8 cellular contexts compared by ENCODE assay signal in genomic region chr11:30196400-30197206, GRCh38. TPM values are rescaled to one million over a fixed set of nuclear protein-coding genes. Genes with fewer than 3 reads are reported as not detected.
A peak's percentile ranks its signal among the peaks of the same experiment; 100 is the strongest.
DNase-seq lines count a peak whose midpoint lies in the region; ATAC-seq and TF ChIP-seq lines count a peak whose summit lies in the region.

No MANE protein-coding gene starts in this region.

- no peak overlapping the region for H3K4me3 Mint-ChIP-seq in CD8-positive, alpha-beta memory T cell
- no peak overlapping the region for H3K4me3 Mint-ChIP-seq in activated T-cell treated with anti-CD3 and anti-CD28 coated beads, Interleukin-2, amount 50 U/mL, for 4 hours

- no peak overlapping the region for H3K27ac Mint-ChIP-seq in CD8-positive, alpha-beta memory T cell

- H3K9me3 Mint-ChIP-seq in CD8-positive, alpha-beta memory T cell = peaks cover 0 to 2% (median 0%) of the 10 kb centered on the region in 5 donors
- H3K9me3 Mint-ChIP-seq in activated T-cell treated with anti-CD3 and anti-CD28 coated beads, Interleukin-2, amount 50 U/mL, for 4 hours = no peaks in the 10 kb centered on the region

- H3K4me2 ChIP-seq in parathyroid adenoma (ENCODE audit: low read length) = no peak overlapping the region

- CTCF ChIA-PET in CD8-positive, alpha-beta memory T cell (lab: Charles Lee) = interaction anchor here (0.9 to 1.6 kb wide), 5 partner anchors 16 to 137 kb away, joined by 3 to 5 read pairs (median 3); partner anchors contain the start of gene ARL14EP

- H3K9me3 ChIP-seq in CD8-positive, alpha-beta memory T cell (ENCODE audit: low read length) = no peaks in the 10 kb centered on the region
- no peaks in the 10 kb centered on the region for H3K9me3 ChIP-seq in parathyroid adenoma (ENCODE audit: control insufficient read depth, low read length)

- ATAC-seq in GM18907 (IDR thresholded peaks at IDR 0.05; ENCODE audit: unreplicated experiment) (peak; percentile 95), HG03064 (IDR thresholded peaks at IDR 0.05; ENCODE audit: low read depth, unreplicated experiment) (peak; percentile 93)
- peak; percentile 46 to 69 for ATAC-seq in activated T-cell treated with anti-CD3 and anti-CD28 coated beads, Interleukin-2, amount 50 U/mL, for 4 hours

- H3K79me2 ChIP-seq in parathyroid adenoma = no peaks in the 10 kb centered on the region

- DNase-seq in CD8-positive, alpha-beta memory T cell = peak; percentile 2 to 43 (median 12)
- DNase-seq in NCI-H748 (lab: John Stamatoyannopoulos, UW; ENCODE audit: unreplicated experiment) = peak; percentile 58
- DNase-seq in activated T-cell treated with anti-CD3 and anti-CD28 coated beads, Interleukin-2, amount 50 U/mL, for 4 hours = peak; percentile 7
- DNase-seq in globus pallidus (ENCODE audit: low spot score) = peak; percentile 11
- DNase-seq in DMS153 treated with DMSO at 0.1 percent for 48 hours (lab: John Stamatoyannopoulos, UW; ENCODE audit: unreplicated experiment) = no peak

- peak; percentile 50 for TF ChIP-seq CTCF in parathyroid adenoma (IDR thresholded peaks at IDR 0.05)

- peak overlapping the region; percentile 42 for H2AFZ ChIP-seq in parathyroid adenoma

- POLR2A ChIA-PET in CD8-positive, alpha-beta memory T cell (lab: Charles Lee) = no interaction called here

- H3K4me1 Mint-ChIP-seq in CD8-positive, alpha-beta memory T cell = no peaks in the 10 kb centered on the region
- no peaks in the 10 kb centered on the region for H3K4me1 Mint-ChIP-seq in activated T-cell treated with anti-CD3 and anti-CD28 coated beads, Interleukin-2, amount 50 U/mL, for 4 hours (ENCODE audit: low read depth)

- H3K9ac ChIP-seq in parathyroid adenoma = no peak overlapping the region

- no peaks in the 10 kb centered on the region for H3K4me1 ChIP-seq in CD8-positive, alpha-beta memory T cell (ENCODE audit: insufficient read depth, low read length)
- peaks cover 3% of the 10 kb centered on the region for H3K4me1 ChIP-seq in parathyroid adenoma

- H3K27me3 Mint-ChIP-seq in CD8-positive, alpha-beta memory T cell = peaks cover 0 to 9% of the 10 kb centered on the region in 2 donors
- H3K27me3 Mint-ChIP-seq in activated T-cell treated with anti-CD3 and anti-CD28 coated beads, Interleukin-2, amount 50 U/mL, for 4 hours (ENCODE audit: low read depth) = no peaks in the 10 kb centered on the region

- H3K36me3 ChIP-seq in CD8-positive, alpha-beta memory T cell (ENCODE audit: insufficient read depth, low read length) = no peaks in the 10 kb centered on the region
- H3K36me3 ChIP-seq in parathyroid adenoma (ENCODE audit: control insufficient read depth, insufficient read depth, low read length) = no peaks in the 10 kb centered on the region

- H3K36me3 Mint-ChIP-seq in CD8-positive, alpha-beta memory T cell = no peaks in the 10 kb centered on the region
- H3K36me3 Mint-ChIP-seq in activated T-cell treated with anti-CD3 and anti-CD28 coated beads, Interleukin-2, amount 50 U/mL, for 4 hours (ENCODE audit: insufficient read depth) = no peaks in the 10 kb centered on the region

- no peak overlapping the region for H3K27ac ChIP-seq in CD8-positive, alpha-beta memory T cell (ENCODE audit: low read depth, low read length)
- H3K27ac ChIP-seq in parathyroid adenoma = no peak overlapping the region

- no peaks in the 10 kb centered on the region for H3K27me3 ChIP-seq in CD8-positive, alpha-beta memory T cell (ENCODE audit: insufficient read depth, low read length, poor library complexity, severe bottlenecking)
- H3K27me3 ChIP-seq in parathyroid adenoma (ENCODE audit: control insufficient read depth, insufficient read depth, low read length) = no peaks in the 10 kb centered on the region

- no peak overlapping the region for H3K4me3 ChIP-seq in CD8-positive, alpha-beta memory T cell (ENCODE audit: low read length)
- H3K4me3 ChIP-seq in parathyroid adenoma (ENCODE audit: low read depth, low read length) = no peak overlapping the region

RNA-seq across cellular contexts. Expression of gene FSHB, which starts 34.2 kb away (rescaled TPM):
- not detected for total RNA-seq in CD8-positive, alpha-beta memory T cell
- not detected for polyA plus RNA-seq in CD8-positive, alpha-beta memory T cell
- not detected for total RNA-seq in activated T-cell treated with anti-CD3 and anti-CD28 coated beads, Interleukin-2, amount 50 U/mL, for 4 hours
